In the genomic region with DNA sequence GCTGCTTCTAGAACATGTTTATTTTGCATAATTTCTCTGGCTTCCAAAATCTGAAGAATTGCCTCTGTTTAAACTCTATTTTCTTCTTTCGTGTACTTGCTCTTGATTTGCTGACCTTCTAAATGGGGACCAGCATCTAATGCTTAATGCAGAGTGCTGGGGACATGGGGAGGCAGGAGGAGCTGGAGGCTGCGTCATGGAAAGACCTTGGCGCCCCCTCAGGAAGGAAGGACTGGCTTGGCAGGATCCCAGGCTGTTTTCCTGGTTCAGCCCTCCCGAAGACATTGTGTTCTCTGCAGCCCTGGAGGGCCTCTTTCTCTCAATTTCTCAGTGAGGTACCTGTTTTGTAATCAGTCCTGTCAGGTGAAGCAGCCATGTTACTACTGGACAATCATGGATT, we compare ENCODE assay signal across 10 cellular contexts. TPM values are rescaled to one million over a fixed set of nuclear protein-coding genes. Genes with fewer than 3 reads are reported as not detected.
DNase-seq lines count a peak whose midpoint lies in the region; ATAC-seq and TF ChIP-seq lines count a peak whose summit lies in the region.
"Had no signal": no experiment of that assay in that cellular context is flagged by ENCODE, and none has a peak within 500 bp of the region (broad histone marks: within the 10 kb centered on the region; RNA-seq: fewer than 3 reads in every experiment).

No MANE protein-coding gene starts in this region.

- H3K27ac ChIP-seq in lower lobe of right lung: peak overlapping the region; percentile 89
- H3K27ac ChIP-seq: SJSA1 had no signal

- peaks cover 44% of the 10 kb centered on the region for H3K4me1 ChIP-seq in lower lobe of right lung

- no peak for DNase-seq in activated T-cell treated with anti-CD3 and anti-CD28 coated beads, Interleukin-2, amount 50 U/mL, for 4 hours
- DNase-seq in activated T-cell treated with anti-CD3 and anti-CD28 coated beads, Interleukin-2, amount 50 U/mL, for 1 hour: no peak
- no peak for DNase-seq in central memory CD8-positive, alpha-beta T cell (ENCODE audit: low spot score in 2 of 2)
- peak; percentile 75 for DNase-seq in lower lobe of right lung
- DNase-seq in ureter (ENCODE audit: low spot score): peak; percentile 73
- no peak for DNase-seq in SKM-1 (lab: John Stamatoyannopoulos, UW; ENCODE audit: unreplicated experiment)
- no peak for DNase-seq in CD14-positive monocyte (ENCODE audit: low spot score)

- H3K4me3 Mint-ChIP-seq in activated T-cell treated with anti-CD3 and anti-CD28 coated beads, Interleukin-2, amount 50 U/mL, for 4 hours: peak overlapping the region; percentile 93
- H3K4me3 Mint-ChIP-seq in central memory CD8-positive, alpha-beta T cell: no peak overlapping the region
- H3K4me3 Mint-ChIP-seq in CD14-positive monocyte: no peak overlapping the region
- H3K4me3 Mint-ChIP-seq: memory B cell had no signal

- ATAC-seq in activated T-cell treated with anti-CD3 and anti-CD28 coated beads, Interleukin-2, amount 50 U/mL, for 4 hours: no peak
- no peak for ATAC-seq in central memory CD8-positive, alpha-beta T cell (replicated peaks; ENCODE audit: extremely low read depth, poor library complexity, severe bottlenecking)
- ATAC-seq in lower lobe of right lung (peak; percentile 63 to 70), HG03342 (IDR thresholded peaks at IDR 0.05; ENCODE audit: unreplicated experiment) (no peak)

- no peaks in the 10 kb centered on the region for H3K27me3 ChIP-seq in lower lobe of right lung (ENCODE audit: low read depth)

- peaks cover 37% of the 10 kb centered on the region for H3K36me3 Mint-ChIP-seq in activated T-cell treated with anti-CD3 and anti-CD28 coated beads, Interleukin-2, amount 50 U/mL, for 4 hours (ENCODE audit: insufficient read depth)
- H3K36me3 Mint-ChIP-seq in central memory CD8-positive, alpha-beta T cell (ENCODE audit: insufficient read depth): peaks cover 59% of the 10 kb centered on the region
- peaks cover 0 to 11% of the 10 kb centered on the region in 2 donors for H3K36me3 Mint-ChIP-seq in CD14-positive monocyte
- H3K36me3 Mint-ChIP-seq: memory B cell had no signal

- peak overlapping the region; percentile 90 for H3K27ac Mint-ChIP-seq in central memory CD8-positive, alpha-beta T cell (ENCODE audit: low read depth)
- H3K27ac Mint-ChIP-seq in CD14-positive monocyte: peak overlapping the region in 2 of 7 donors; percentile 64 to 74
- H3K27ac Mint-ChIP-seq: memory B cell had no signal

- no peaks in the 10 kb centered on the region for H3K9me3 ChIP-seq in lower lobe of right lung
- H3K9me3 ChIP-seq: SJSA1 had no signal

- no peak for TF ChIP-seq CTCF in lower lobe of right lung (IDR thresholded peaks at IDR 0.05)
- TF ChIP-seq CTCF in CD14-positive monocyte (IDR thresholded peaks at IDR 0.05): no peak

- no peaks in the 10 kb centered on the region for H3K36me3 ChIP-seq in lower lobe of right lung
- H3K36me3 ChIP-seq: SJSA1 had no signal

- peak overlapping the region; percentile 20 for H3K4me3 ChIP-seq in lower lobe of right lung
- H3K4me3 ChIP-seq: SJSA1 had no signal

- H3K4me1 Mint-ChIP-seq in activated T-cell treated with anti-CD3 and anti-CD28 coated beads, Interleukin-2, amount 50 U/mL, for 4 hours (ENCODE audit: low read depth): peaks cover 67% of the 10 kb centered on the region
- H3K4me1 Mint-ChIP-seq in central memory CD8-positive, alpha-beta T cell: peaks cover 71% of the 10 kb centered on the region
- peaks cover 48% of the 10 kb centered on the region for H3K4me1 Mint-ChIP-seq in CD14-positive monocyte

- H3K27me3 Mint-ChIP-seq in activated T-cell treated with anti-CD3 and anti-CD28 coated beads, Interleukin-2, amount 50 U/mL, for 4 hours (ENCODE audit: low read depth): no peaks in the 10 kb centered on the region
- no peaks in the 10 kb centered on the region for H3K27me3 Mint-ChIP-seq in central memory CD8-positive, alpha-beta T cell
- H3K27me3 Mint-ChIP-seq in CD14-positive monocyte (ENCODE audit: low read depth in 3 of 3): peaks cover 8 to 17% (median 16%) of the 10 kb centered on the region in 3 donors

- no peaks in the 10 kb centered on the region for H3K9me3 Mint-ChIP-seq in activated T-cell treated with anti-CD3 and anti-CD28 coated beads, Interleukin-2, amount 50 U/mL, for 4 hours
- H3K9me3 Mint-ChIP-seq in central memory CD8-positive, alpha-beta T cell: no peaks in the 10 kb centered on the region
- H3K9me3 Mint-ChIP-seq in CD14-positive monocyte: peaks cover 0 to 4% (median 0%) of the 10 kb centered on the region in 7 donors

- intact Hi-C loops in lower lobe of right lung (cut with DNase I): no loop called here
- intact Hi-C loops in CD14-positive monocyte (cut with micrococcal nuclease): no loop called here

RNA-seq across cellular contexts. Expression of a gene that starts 5.5 kb away (rescaled TPM):
- total RNA-seq in activated T-cell treated with anti-CD3 and anti-CD28 coated beads, Interleukin-2, amount 50 U/mL, for 4 hours: 100 to 1,000 TPM; 109 to 141 (median 134) TPM
- total RNA-seq in lower lobe of right lung (60.9 TPM), ureter (90.2 TPM)
- polyA plus RNA-seq in CD14-positive monocyte: 1 to 10 TPM; 3.6 to 5.4 TPM

RNA-seq across cellular contexts. Expression of a gene that starts 45.7 kb away (rescaled TPM):
- total RNA-seq in activated T-cell treated with anti-CD3 and anti-CD28 coated beads, Interleukin-2, amount 50 U/mL, for 4 hours: 1 to 10 TPM; 1.1 to 1.5 (median 1.3) TPM
- total RNA-seq in lower lobe of right lung (20.3 TPM), ureter (34.0 TPM)
- not detected for polyA plus RNA-seq in CD14-positive monocyte
- total RNA-seq: SJSA1 had no signal

Comparison
In these comparisons a context has a peak if more than half of its experiments do, and no peak if none do; other contexts are left out.
1. ATAC-seq: peak in lower lobe of right lung (2 of 2); none in activated T-cell treated with anti-CD3 and anti-CD28 coated beads, Interleukin-2, amount 50 U/mL, for 4 hours (0 of 2), central memory CD8-positive, alpha-beta T cell (single experiment) and HG03342 (single experiment).
2. DNase-seq: peak in lower lobe of right lung (single experiment) and ureter (single experiment); none in activated T-cell treated with anti-CD3 and anti-CD28 coated beads, Interleukin-2, amount 50 U/mL, for 4 hours (single experiment), activated T-cell treated with anti-CD3 and anti-CD28 coated beads, Interleukin-2, amount 50 U/mL, for 1 hour (single experiment), central memory CD8-positive, alpha-beta T cell (0 of 2), SKM-1 (single experiment) and CD14-positive monocyte (single experiment).